11 cellular contexts compared by ENCODE assay signal in genomic region chr22:46251816-46252380, GRCh38. TPM values are rescaled to one million over a fixed set of nuclear protein-coding genes. Genes with fewer than 3 reads are reported as not detected.
DNase-seq lines count a peak whose midpoint lies in the region; ATAC-seq lines count a peak whose summit lies in the region.
"Had no signal": no experiment of that assay in that cellular context is flagged by ENCODE, and none has a peak within 500 bp of the region (broad histone marks: within the 10 kb centered on the region; RNA-seq: fewer than 3 reads in every experiment).

No MANE protein-coding gene starts in this region.

- peak; percentile 44 for ATAC-seq in activated T-helper 17 cell treated with anti-CD3 and anti-CD28 coated beads, Interleukin-2, amount 50 U/mL, for 72 hours (replicated peaks)
- ATAC-seq in stimulated activated naive CD8-positive, alpha-beta T cell treated with anti-CD3 and anti-CD28 coated beads, Interleukin-15, amount 100 ng/mL, for 72 hours = no peak

- peaks cover 29% of the 10 kb centered on the region for H3K4me1 Mint-ChIP-seq in activated naive CD4-positive, alpha-beta T cell treated with anti-CD3 and anti-CD28 coated beads, Interleukin-2, amount 50 U/mL, for 24 hours
- H3K4me1 Mint-ChIP-seq in activated T-helper 17 cell treated with anti-CD3 and anti-CD28 coated beads, Interleukin-2, amount 50 U/mL, for 72 hours = peaks cover 22% of the 10 kb centered on the region
- H3K4me1 Mint-ChIP-seq in stimulated activated naive CD8-positive, alpha-beta T cell treated with anti-CD3 and anti-CD28 coated beads, Interleukin-15, amount 100 ng/mL, for 72 hours = peaks cover 46% of the 10 kb centered on the region

- intact Hi-C loops in posterior cingulate gyrus (cut with DNase I) = no loop called here

- no peaks in the 10 kb centered on the region for H3K27me3 Mint-ChIP-seq in activated naive CD4-positive, alpha-beta T cell treated with anti-CD3 and anti-CD28 coated beads, Interleukin-2, amount 50 U/mL, for 24 hours
- H3K27me3 Mint-ChIP-seq in activated T-helper 17 cell treated with anti-CD3 and anti-CD28 coated beads, Interleukin-2, amount 50 U/mL, for 72 hours = peaks cover 5% of the 10 kb centered on the region
- H3K27me3 Mint-ChIP-seq in stimulated activated naive CD8-positive, alpha-beta T cell treated with anti-CD3 and anti-CD28 coated beads, Interleukin-15, amount 100 ng/mL, for 72 hours = no peaks in the 10 kb centered on the region

- no peaks in the 10 kb centered on the region for H3K36me3 Mint-ChIP-seq in activated naive CD4-positive, alpha-beta T cell treated with anti-CD3 and anti-CD28 coated beads, Interleukin-2, amount 50 U/mL, for 24 hours
- peaks cover 5% of the 10 kb centered on the region for H3K36me3 Mint-ChIP-seq in activated T-helper 17 cell treated with anti-CD3 and anti-CD28 coated beads, Interleukin-2, amount 50 U/mL, for 72 hours (ENCODE audit: low read depth)

- H3K9me3 Mint-ChIP-seq in activated naive CD4-positive, alpha-beta T cell treated with anti-CD3 and anti-CD28 coated beads, Interleukin-2, amount 50 U/mL, for 24 hours = no peaks in the 10 kb centered on the region
- no peaks in the 10 kb centered on the region for H3K9me3 Mint-ChIP-seq in activated T-helper 17 cell treated with anti-CD3 and anti-CD28 coated beads, Interleukin-2, amount 50 U/mL, for 72 hours
- H3K9me3 Mint-ChIP-seq in stimulated activated naive CD8-positive, alpha-beta T cell treated with anti-CD3 and anti-CD28 coated beads, Interleukin-15, amount 100 ng/mL, for 72 hours = no peaks in the 10 kb centered on the region

- DNase-seq in activated naive CD4-positive, alpha-beta T cell treated with Interleukin-2 at 50 U/mL for 16 hours = no peak
- DNase-seq in stimulated activated naive CD8-positive, alpha-beta T cell treated with anti-CD3 and anti-CD28 coated beads, Interleukin-15, amount 100 ng/mL, for 72 hours = no peak
- DNase-seq in posterior cingulate gyrus (no peak), superior temporal gyrus (ENCODE audit: extremely low spot score) (no peak)
- DNase-seq: activated CD8-positive, alpha-beta memory T cell treated with anti-CD3 and anti-CD28 coated beads for 24 hours; H9; SHP77 treated with DMSO at 0.1 percent for 48 hours; stomach had no signal

- peak overlapping the region; percentile 83 for H3K4me3 Mint-ChIP-seq in activated naive CD4-positive, alpha-beta T cell treated with anti-CD3 and anti-CD28 coated beads, Interleukin-2, amount 50 U/mL, for 24 hours
- H3K4me3 Mint-ChIP-seq in activated T-helper 17 cell treated with anti-CD3 and anti-CD28 coated beads, Interleukin-2, amount 50 U/mL, for 72 hours = peak overlapping the region; percentile 80
- peak overlapping the region; percentile 89 to 94 for H3K4me3 Mint-ChIP-seq in stimulated activated naive CD8-positive, alpha-beta T cell treated with anti-CD3 and anti-CD28 coated beads, Interleukin-15, amount 100 ng/mL, for 72 hours

- peak overlapping the region; percentile 68 for H3K27ac Mint-ChIP-seq in activated naive CD4-positive, alpha-beta T cell treated with anti-CD3 and anti-CD28 coated beads, Interleukin-2, amount 50 U/mL, for 24 hours
- H3K27ac Mint-ChIP-seq in activated T-helper 17 cell treated with anti-CD3 and anti-CD28 coated beads, Interleukin-2, amount 50 U/mL, for 72 hours = peak overlapping the region; percentile 80
- no peak overlapping the region for H3K27ac Mint-ChIP-seq in stimulated activated naive CD8-positive, alpha-beta T cell treated with anti-CD3 and anti-CD28 coated beads, Interleukin-15, amount 100 ng/mL, for 72 hours
- H3K27ac Mint-ChIP-seq: H9 had no signal

RNA-seq across cellular contexts. Expression of gene CDPF1, which starts 1.8 kb away (rescaled TPM):
- total RNA-seq in activated T-helper 17 cell treated with anti-CD3 and anti-CD28 coated beads, Interleukin-2, amount 50 U/mL, for 72 hours = 1 to 10 TPM; 5.6 to 7.8 TPM

RNA-seq across cellular contexts. Expression of gene PKDREJ, which starts 11.2 kb away (rescaled TPM):
- not detected for total RNA-seq in activated T-helper 17 cell treated with anti-CD3 and anti-CD28 coated beads, Interleukin-2, amount 50 U/mL, for 72 hours
- total RNA-seq: myocyte had no signal

RNA-seq across cellular contexts. Expression of gene TTC38, which starts 15.9 kb away (rescaled TPM):
- total RNA-seq in activated T-helper 17 cell treated with anti-CD3 and anti-CD28 coated beads, Interleukin-2, amount 50 U/mL, for 72 hours = 10 to 100 TPM; 13.8 to 18.0 TPM

RNA-seq across cellular contexts. Expression of gene GTSE1, which starts 44.8 kb away (rescaled TPM):
- total RNA-seq in activated T-helper 17 cell treated with anti-CD3 and anti-CD28 coated beads, Interleukin-2, amount 50 U/mL, for 72 hours = 10 to 100 TPM; 36.9 to 62.1 TPM

Comparison
In these comparisons a context has a peak if more than half of its experiments do, and no peak if none do; other contexts are left out.
1. H3K27ac Mint-ChIP-seq: peak in activated naive CD4-positive, alpha-beta T cell treated with anti-CD3 and anti-CD28 coated beads, Interleukin-2, amount 50 U/mL, for 24 hours (single experiment) and activated T-helper 17 cell treated with anti-CD3 and anti-CD28 coated beads, Interleukin-2, amount 50 U/mL, for 72 hours (single experiment); none in stimulated activated naive CD8-positive, alpha-beta T cell treated with anti-CD3 and anti-CD28 coated beads, Interleukin-15, amount 100 ng/mL, for 72 hours (0 of 2).
2. Peak in every context shown above with its lines, with median percentiles within 50 percentile points of each other: H3K4me3 Mint-ChIP-seq.